In genomic region chr20:33810885-33811762, GRCh38 we compare ENCODE assay signal across 1 cellular context.
TF ChIP-seq lines count a peak whose summit lies in the region.

A gene with protein sequence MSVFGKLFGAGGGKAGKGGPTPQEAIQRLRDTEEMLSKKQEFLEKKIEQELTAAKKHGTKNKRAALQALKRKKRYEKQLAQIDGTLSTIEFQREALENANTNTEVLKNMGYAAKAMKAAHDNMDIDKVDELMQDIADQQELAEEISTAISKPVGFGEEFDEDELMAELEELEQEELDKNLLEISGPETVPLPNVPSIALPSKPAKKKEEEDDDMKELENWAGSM (plus strand): TSS chr20:33811348. CDS start chr20:33811469, 121 bp downstream.

TF ChIP-seq in K562, 482 proteins besides CTCF, POLR2A, EP300 and RAD21 (continued from another document):
- no peak for TF ChIP-seq GTF2E2 (tag; IDR thresholded peaks at IDR 0.05)
